ENCODE assay signal across 8 cellular contexts in genomic region chr1:155856257-155856974, GRCh38. TPM values are rescaled to one million over a fixed set of nuclear protein-coding genes. Genes with fewer than 3 reads are reported as not detected.
DNase-seq lines count a peak whose midpoint lies in the region; ATAC-seq and TF ChIP-seq lines count a peak whose summit lies in the region.

No MANE protein-coding gene starts in this region.

- ATAC-seq in left lung (no peak), HG02970 (IDR thresholded peaks at IDR 0.05; ENCODE audit: low FRiP score, unreplicated experiment) (no peak), esophagus mucosa (no peak)

- peaks cover 0 to 36% of the 10 kb centered on the region in 2 donors for H3K36me3 ChIP-seq in left lung

- peak overlapping the region; percentile 99 for H3K4me3 Mint-ChIP-seq in activated CD4-positive, alpha-beta T cell treated with anti-CD3 and anti-CD28 coated beads, Interleukin-2, amount 10 ng/mL, durations not matched to agents 24 days and 14 days

- H3K4me1 ChIP-seq in left lung: peaks cover 9 to 55% of the 10 kb centered on the region in 2 donors

- H3K4me1 Mint-ChIP-seq in activated CD4-positive, alpha-beta T cell treated with anti-CD3 and anti-CD28 coated beads, Interleukin-2, amount 10 ng/mL, durations not matched to agents 24 days and 14 days: peaks cover 43% of the 10 kb centered on the region

- intact Hi-C loops in activated CD4-positive, alpha-beta T cell treated with anti-CD3 and anti-CD28 coated beads, Interleukin-2, amount 10 ng/mL, durations not matched to agents 24 days and 14 days (cut with micrococcal nuclease): loop anchor here (5.0 kb wide), 2 partner anchors 121 to 169 kb away; partner anchors contain the start of genes ARHGEF2, DAP3 and YY1AP1
- intact Hi-C loops in left lung (cut with DNase I): no loop called here

- H3K27me3 Mint-ChIP-seq in activated CD4-positive, alpha-beta T cell treated with anti-CD3 and anti-CD28 coated beads, Interleukin-2, amount 10 ng/mL, durations not matched to agents 24 days and 14 days: no peaks in the 10 kb centered on the region

- peak overlapping the region; percentile 77 to 86 for H3K4me3 ChIP-seq in left lung

- no peaks in the 10 kb centered on the region for H3K9me3 Mint-ChIP-seq in activated CD4-positive, alpha-beta T cell treated with anti-CD3 and anti-CD28 coated beads, Interleukin-2, amount 10 ng/mL, durations not matched to agents 24 days and 14 days

- H3K36me3 Mint-ChIP-seq in activated CD4-positive, alpha-beta T cell treated with anti-CD3 and anti-CD28 coated beads, Interleukin-2, amount 10 ng/mL, durations not matched to agents 24 days and 14 days (ENCODE audit: low read depth): peaks cover 36% of the 10 kb centered on the region

- peaks cover 0 to 5% of the 10 kb centered on the region in 2 donors for H3K27me3 ChIP-seq in left lung

- no peak for TF ChIP-seq CTCF in left lung (IDR thresholded peaks at IDR 0.05)

- H3K9me3 ChIP-seq in left lung: no peaks in the 10 kb centered on the region

- DNase-seq in activated CD4-positive, alpha-beta T cell treated with anti-CD3 and anti-CD28 coated beads, Interleukin-2, amount 10 ng/mL, durations not matched to agents 24 days and 14 days: no peak
- DNase-seq in activated CD4-positive, alpha-beta T cell treated with anti-CD3 and anti-CD28 coated beads, Interleukin-2, amount 50 U/mL, for 4 hours: no peak
- DNase-seq in left lung (no peak), LoVo (ENCODE audit: low spot score) (no peak)

- H3K27ac ChIP-seq in angular gyrus (ENCODE audit: low read depth, low read length) (peak overlapping the region; percentile 94), left lung (peak overlapping the region; percentile 69 to 81), temporal lobe (ENCODE audit: low read depth, low read length) (peak overlapping the region; percentile 68)

- peak overlapping the region; percentile 96 for H3K27ac Mint-ChIP-seq in activated CD4-positive, alpha-beta T cell treated with anti-CD3 and anti-CD28 coated beads, Interleukin-2, amount 10 ng/mL, durations not matched to agents 24 days and 14 days

RNA-seq across cellular contexts. Expression of gene GON4L, which starts 0.6 kb away (rescaled TPM):
- 63.2 and 64.0 TPM in 2 replicates for total RNA-seq in activated CD4-positive, alpha-beta T cell treated with anti-CD3 and anti-CD28 coated beads, Interleukin-2, amount 10 ng/mL, durations not matched to agents 24 days and 14 days
- 10 to 100 TPM; 41.8 to 53.1 TPM for total RNA-seq in left lung
- 35.7 TPM for total RNA-seq in temporal lobe
- total RNA-seq in esophagus mucosa: 25.9 TPM

RNA-seq across cellular contexts. Expression of gene SYT11, which starts 3.0 kb away (rescaled TPM):
- total RNA-seq in activated CD4-positive, alpha-beta T cell treated with anti-CD3 and anti-CD28 coated beads, Interleukin-2, amount 10 ng/mL, durations not matched to agents 24 days and 14 days: 17.8 and 18.5 TPM in 2 replicates
- total RNA-seq in left lung: 10 to 100 TPM; 11.4 to 12.0 TPM
- total RNA-seq in temporal lobe: 199 TPM
- 0.76 TPM for total RNA-seq in esophagus mucosa

RNA-seq across cellular contexts. Expression of gene RIT1, which starts 54.7 kb away (rescaled TPM):
- total RNA-seq in activated CD4-positive, alpha-beta T cell treated with anti-CD3 and anti-CD28 coated beads, Interleukin-2, amount 10 ng/mL, durations not matched to agents 24 days and 14 days: 17.9 and 21.7 TPM in 2 replicates
- total RNA-seq in left lung (10 to 100 TPM; 40.8 to 55.3 TPM), temporal lobe (22.6 TPM), esophagus mucosa (35.7 TPM)

Comparison
In these comparisons a context has a peak if more than half of its experiments do, and no peak if none do; other contexts are left out.
1. RNA of gene SYT11, which starts 3.0 kb away (total RNA-seq): 199 TPM in temporal lobe (single experiment); 17.8 to 18.5 TPM in activated CD4-positive, alpha-beta T cell treated with anti-CD3 and anti-CD28 coated beads, Interleukin-2, amount 10 ng/mL, durations not matched to agents 24 days and 14 days, 11.4 to 12.0 TPM in left lung and 0.76 TPM in esophagus mucosa (single experiment); every median in the first group is over 10 times any median in the second.
2. Peak in every context shown above with its lines, with median percentiles within 50 percentile points of each other: H3K27ac ChIP-seq.